In the genomic region with DNA sequence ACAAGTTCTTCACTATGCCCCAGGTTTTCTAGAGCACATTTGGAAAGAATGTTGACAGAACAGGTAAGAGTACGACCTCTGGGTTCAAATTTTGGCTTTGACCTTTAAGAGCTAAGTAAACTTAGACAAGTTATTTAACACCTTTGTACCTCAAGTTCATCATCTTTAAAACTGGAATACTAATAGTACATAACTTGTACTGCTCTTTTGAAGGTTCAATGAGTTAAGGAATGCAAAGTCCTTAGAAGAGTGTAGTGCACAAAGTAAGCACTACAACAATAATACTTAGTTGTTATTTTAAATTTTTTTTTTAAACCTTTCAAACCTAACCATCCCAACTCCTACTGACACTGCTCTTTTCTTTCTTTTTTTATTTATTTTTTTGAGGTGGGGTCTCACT, we compare ENCODE assay signal across 11 cellular contexts.
"Had no signal": no experiment of that assay in that cellular context is flagged by ENCODE, and none has a peak within 500 bp of the region (broad histone marks: within the 10 kb centered on the region; RNA-seq: fewer than 3 reads in every experiment).

No MANE protein-coding gene starts in this region.

- ATAC-seq: GM23338, HCT116 had no signal

- H3K9me3 ChIP-seq: HAP-1 had no signal

- H3K9ac ChIP-seq: GM23248 had no signal

- H3K36me3 ChIP-seq: HAP-1 had no signal

- H3K4me1 ChIP-seq: HAP-1 had no signal

- FAIRE-seq: H1, H54 had no signal

- H3K4me2 ChIP-seq: GM23338 had no signal

- DNase-seq: GM23248, GOT3, H7, H9, HCEC 1CT, HFFc6 had no signal

- H3K27ac ChIP-seq: GM23248 had no signal

- H3K4me3 ChIP-seq: GM23248, GM23338, HAP-1 had no signal
